16 cellular contexts compared by ENCODE assay signal in the genomic region with DNA sequence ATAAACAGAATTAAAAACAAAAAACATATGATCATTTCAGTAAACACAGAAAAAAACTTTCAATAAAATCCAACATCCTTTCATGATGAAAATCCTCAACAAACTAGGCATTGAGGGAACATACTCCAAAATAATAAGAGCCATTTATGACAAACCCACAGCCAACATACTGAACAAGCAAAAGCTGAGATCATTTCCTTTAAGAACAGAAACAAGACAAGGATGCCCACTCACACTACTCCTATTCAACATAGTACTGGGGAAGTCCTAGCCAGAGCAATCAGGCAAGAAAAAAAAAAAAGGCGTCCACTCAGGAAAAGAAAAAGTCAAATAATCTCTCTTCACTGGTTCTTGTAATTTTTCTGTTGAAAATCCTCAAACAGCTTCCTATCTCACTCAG.
"Had no signal": no experiment of that assay in that cellular context is flagged by ENCODE, and none has a peak within 500 bp of the region (broad histone marks: within the 10 kb centered on the region; RNA-seq: fewer than 3 reads in every experiment).

No MANE protein-coding gene starts in this region.

- H3K9me3 Mint-ChIP-seq: dendritic cell treated with granulocyte-macrophage colony-stimulating factor and Interleukin-4, amounts not matched to agents 40 ng/mL and 50 ng/mL, for 4 days; natural killer cell treated with Interleukin-12 subunit alpha and Interleukin-12 subunit beta and Interleukin-15 and Interleukin-18, amount 100 ng/mL, for 72 hours; stimulated activated memory B cell treated with anti-CD40 and anti-IgM and Interleukin-4, amounts not matched to agents 10 μg/mL and 1 μg/mL and 100 μg/mL, for 72 hours; T-helper 2 cell treated with Interferon-gamma antibody and Interleukin-4, amounts not matched to agents 5 μg/mL and 100 μg/mL, for 36 hours had no signal

- ATAC-seq: left colon; mucosa of descending colon; natural killer cell treated with Interleukin-12 subunit alpha and Interleukin-12 subunit beta and Interleukin-15 and Interleukin-18, amount 100 ng/mL, for 72 hours; psoas muscle; right lobe of liver; stimulated activated memory B cell treated with anti-CD40 and anti-IgM and Interleukin-4, amounts not matched to agents 10 μg/mL and 1 μg/mL and 100 μg/mL, for 72 hours had no signal

- H3K4me3 Mint-ChIP-seq: dendritic cell treated with granulocyte-macrophage colony-stimulating factor and Interleukin-4, amounts not matched to agents 40 ng/mL and 50 ng/mL, for 4 days; natural killer cell treated with Interleukin-12 subunit alpha and Interleukin-12 subunit beta and Interleukin-15 and Interleukin-18, amount 100 ng/mL, for 72 hours; stimulated activated memory B cell treated with anti-CD40 and anti-IgM and Interleukin-4, amounts not matched to agents 10 μg/mL and 1 μg/mL and 100 μg/mL, for 72 hours; T-helper 2 cell treated with Interferon-gamma antibody and Interleukin-4, amounts not matched to agents 5 μg/mL and 100 μg/mL, for 36 hours had no signal

- H3K27me3 ChIP-seq: esophagus squamous epithelium, right lobe of liver had no signal

- H3K27ac Mint-ChIP-seq: dendritic cell treated with granulocyte-macrophage colony-stimulating factor and Interleukin-4, amounts not matched to agents 40 ng/mL and 50 ng/mL, for 4 days; stimulated activated memory B cell treated with anti-CD40 and anti-IgM and Interleukin-4, amounts not matched to agents 10 μg/mL and 1 μg/mL and 100 μg/mL, for 72 hours; T-helper 2 cell treated with Interferon-gamma antibody and Interleukin-4, amounts not matched to agents 5 μg/mL and 100 μg/mL, for 36 hours had no signal

- DNase-seq: activated effector memory CD4-positive, alpha-beta T cell treated with anti-CD3 and anti-CD28 coated beads, Interleukin-2, amount 50 U/mL, for 16 hours; esophagus squamous epithelium; foreskin fibroblast; head of caudate nucleus; left colon; mammary epithelial cell; mucosa of descending colon; occipital lobe; psoas muscle; right lobe of liver; substantia nigra; trophoblast cell had no signal

- H3K4me3 ChIP-seq: esophagus squamous epithelium, mucosa of descending colon, psoas muscle, right lobe of liver had no signal

- H3K4me1 ChIP-seq: esophagus squamous epithelium, psoas muscle, right lobe of liver had no signal

- H3K27ac ChIP-seq: esophagus squamous epithelium, psoas muscle, right lobe of liver had no signal

- H3K4me1 Mint-ChIP-seq: stimulated activated memory B cell treated with anti-CD40 and anti-IgM and Interleukin-4, amounts not matched to agents 10 μg/mL and 1 μg/mL and 100 μg/mL, for 72 hours had no signal

- H3K9me3 ChIP-seq: esophagus squamous epithelium, mucosa of descending colon, psoas muscle, right lobe of liver had no signal

- H3K27me3 Mint-ChIP-seq: dendritic cell treated with granulocyte-macrophage colony-stimulating factor and Interleukin-4, amounts not matched to agents 40 ng/mL and 50 ng/mL, for 4 days; natural killer cell treated with Interleukin-12 subunit alpha and Interleukin-12 subunit beta and Interleukin-15 and Interleukin-18, amount 100 ng/mL, for 72 hours; stimulated activated memory B cell treated with anti-CD40 and anti-IgM and Interleukin-4, amounts not matched to agents 10 μg/mL and 1 μg/mL and 100 μg/mL, for 72 hours had no signal
